In the genomic region with DNA sequence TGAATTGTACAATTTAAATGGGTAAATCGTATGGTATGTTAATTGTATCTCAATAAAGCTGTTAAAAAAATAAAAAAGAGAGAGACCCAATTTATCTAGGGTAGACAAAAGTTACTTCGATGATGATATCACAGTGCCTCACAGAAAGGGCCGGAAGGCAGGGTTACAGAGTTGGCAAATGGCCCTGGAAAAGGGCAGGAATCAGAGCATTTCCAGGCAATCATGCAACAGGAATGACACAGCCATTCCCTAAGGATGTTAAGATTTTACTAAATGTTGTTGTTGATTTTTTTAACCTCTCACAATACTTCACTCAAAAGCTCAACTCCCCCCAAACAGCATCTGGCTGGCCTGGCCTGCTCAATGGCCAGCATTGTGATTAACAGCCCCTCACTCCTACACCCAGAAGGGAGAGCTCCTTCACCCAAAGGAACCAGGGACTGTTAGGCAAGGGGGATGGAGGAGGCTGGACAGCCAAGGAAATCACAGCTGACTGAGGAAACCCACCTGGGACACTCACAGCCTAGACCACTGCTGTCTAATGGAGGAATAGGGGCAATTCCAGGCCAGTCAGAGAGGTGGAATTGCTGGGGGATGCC, we compare ENCODE assay signal across 9 cellular contexts. TPM values are rescaled to one million over a fixed set of nuclear protein-coding genes. Genes with fewer than 3 reads are reported as not detected.
DNase-seq lines count a peak whose midpoint lies in the region; FAIRE-seq and TF ChIP-seq lines count a peak whose summit lies in the region.
"Had no signal": no experiment of that assay in that cellular context is flagged by ENCODE, and none has a peak within 500 bp of the region (broad histone marks: within the 10 kb centered on the region; RNA-seq: fewer than 3 reads in every experiment).

No MANE protein-coding gene starts in this region.

- H3K9me3 ChIP-seq in AG04450 (ENCODE audit: control insufficient read depth, insufficient read depth, low read length) (no peaks in the 10 kb centered on the region; the same call in 1 of the 2 replicates), endothelial cell of umbilical vein (replicated peaks; ENCODE audit: control insufficient read depth, insufficient read depth, low read length) (no peaks in the 10 kb centered on the region), muscle layer of duodenum (ENCODE audit: control insufficient read depth in 1 of 2, low read length in 2 of 2) (no peaks in the 10 kb centered on the region)

- H3K4me2 ChIP-seq in endothelial cell of umbilical vein (ENCODE audit: insufficient read depth, low read length), result peak overlapping the region; percentile 54

- H3K27ac ChIP-seq in AG04450 (ENCODE audit: low read depth, low read length) (peak overlapping the region; percentile 66), endothelial cell of umbilical vein (ENCODE audit: insufficient read depth, low read depth, low read length) (peak overlapping the region; percentile 85), muscle layer of duodenum (ENCODE audit: low read length) (peak overlapping the region; percentile 19)

- no peak overlapping the region for H3K4me3 ChIP-seq in AG04450 (ENCODE audit: low read depth, low read length)
- H3K4me3 ChIP-seq in endothelial cell of umbilical vein (replicated peaks in 1 of 3; ENCODE audit: insufficient read depth in 1 of 3, low read depth in 1 of 3, low read length in 3 of 3), result no peak overlapping the region
- H3K4me3 ChIP-seq in muscle layer of duodenum (ENCODE audit: low read depth in 1 of 2, low read length in 2 of 2), result no peak overlapping the region

- H4K20me1 ChIP-seq in endothelial cell of umbilical vein (replicated peaks; ENCODE audit: control insufficient read depth, extremely low read depth, insufficient read depth, low read length), result no peaks in the 10 kb centered on the region

- peaks cover 63% of the 10 kb centered on the region for H3K4me1 ChIP-seq in endothelial cell of umbilical vein (ENCODE audit: control insufficient read depth, extremely low read depth, insufficient read depth, low read length)
- peaks cover 0 to 4% of the 10 kb centered on the region in 2 donors for H3K4me1 ChIP-seq in muscle layer of duodenum (ENCODE audit: control insufficient read depth in 1 of 2, insufficient read depth in 2 of 2, low read length in 2 of 2)

- no peaks in the 10 kb centered on the region for H3K27me3 ChIP-seq in AG04450 (ENCODE audit: control insufficient read depth, insufficient read depth, low read length)
- H3K27me3 ChIP-seq in endothelial cell of umbilical vein (ENCODE audit: control insufficient read depth in 2 of 2, insufficient read depth in 2 of 2, low read length in 2 of 2), result no peaks in the 10 kb centered on the region
- H3K27me3 ChIP-seq in muscle layer of duodenum (ENCODE audit: low read depth, low read length), result no peaks in the 10 kb centered on the region

- peak overlapping the region; percentile 6 for H3K9ac ChIP-seq in endothelial cell of umbilical vein (replicated peaks; ENCODE audit: extremely low read depth, insufficient read depth, low read length)

- H3K36me3 Mint-ChIP-seq in activated T-helper 1 cell treated with anti-CD3 and anti-CD28 coated beads, Interleukin-12 subunit alpha, Interleukin-12 subunit beta, Interleukin-2, Interleukin-4 antibody, amounts not matched to agents 30 ng/mL and 10 ng/mL and 1 ng/mL, durations not matched to agents 14 hours and 24 hours and 36 hours (ENCODE audit: low read depth), result peaks cover 31% of the 10 kb centered on the region

- intact Hi-C loops in endothelial cell of umbilical vein (cut with micrococcal nuclease), result loop anchor here (1.0 to 5.0 kb wide), 8 partner anchors 8 to 486 kb away; a partner anchor contains a TSS
- intact Hi-C loops in activated T-helper 1 cell treated with anti-CD3 and anti-CD28 coated beads, Interleukin-12 subunit alpha, Interleukin-12 subunit beta, Interleukin-2, Interleukin-4 antibody, amounts not matched to agents 30 ng/mL and 10 ng/mL and 1 ng/mL, durations not matched to agents 14 hours and 24 hours and 36 hours (cut with micrococcal nuclease), result no loop called here

- CTCF ChIA-PET in AG04450 (lab: Charles Lee), result no interaction called here
- CTCF ChIA-PET in endothelial cell of umbilical vein (lab: Charles Lee), result interaction anchor here (0.9 to 2.5 kb wide), 6 partner anchors 8 to 341 kb away, joined by 3 to 10 read pairs (median 4); no protein-coding TSS in a partner anchor

- H3K27ac Mint-ChIP-seq in activated T-helper 1 cell treated with anti-CD3 and anti-CD28 coated beads, Interleukin-12 subunit alpha, Interleukin-12 subunit beta, Interleukin-2, Interleukin-4 antibody, amounts not matched to agents 30 ng/mL and 10 ng/mL and 1 ng/mL, durations not matched to agents 14 hours and 24 hours and 36 hours, result no peak overlapping the region
- H3K27ac Mint-ChIP-seq: nephron had no signal

- TSS peak; percentile 34 for BruUV-seq in endothelial cell of umbilical vein (replicated peaks; lab: Mats Ljungman, UMichigan)

- no peak overlapping the region for H3K4me3 Mint-ChIP-seq in activated T-helper 1 cell treated with anti-CD3 and anti-CD28 coated beads, Interleukin-12 subunit alpha, Interleukin-12 subunit beta, Interleukin-2, Interleukin-4 antibody, amounts not matched to agents 30 ng/mL and 10 ng/mL and 1 ng/mL, durations not matched to agents 14 hours and 24 hours and 36 hours

- H3K9me3 Mint-ChIP-seq in activated T-helper 1 cell treated with anti-CD3 and anti-CD28 coated beads, Interleukin-12 subunit alpha, Interleukin-12 subunit beta, Interleukin-2, Interleukin-4 antibody, amounts not matched to agents 30 ng/mL and 10 ng/mL and 1 ng/mL, durations not matched to agents 14 hours and 24 hours and 36 hours, result no peaks in the 10 kb centered on the region
- H3K9me3 Mint-ChIP-seq: nephron had no signal

- no peaks in the 10 kb centered on the region for H3K27me3 Mint-ChIP-seq in activated T-helper 1 cell treated with anti-CD3 and anti-CD28 coated beads, Interleukin-12 subunit alpha, Interleukin-12 subunit beta, Interleukin-2, Interleukin-4 antibody, amounts not matched to agents 30 ng/mL and 10 ng/mL and 1 ng/mL, durations not matched to agents 14 hours and 24 hours and 36 hours (ENCODE audit: insufficient read depth)

- dilution Hi-C loops in endothelial cell of umbilical vein (cut with MboI; ENCODE audit: extremely low pct_ligation_motif_present, low sequenced_read_pairs), result no loop called here

- FAIRE-seq in endothelial cell of umbilical vein (lab: Jason Lieb, UNC), result peak; percentile 95

- H2AFZ ChIP-seq in endothelial cell of umbilical vein (ENCODE audit: low read depth, low read length), result no peak overlapping the region

- H3K36me3 ChIP-seq in endothelial cell of umbilical vein (ENCODE audit: control insufficient read depth in 2 of 2, extremely low read depth in 1 of 2, insufficient read depth in 2 of 2, low read length in 2 of 2) (no peaks in the 10 kb centered on the region), muscle layer of duodenum (ENCODE audit: control insufficient read depth in 1 of 2, insufficient read depth in 2 of 2, low read length in 2 of 2) (peaks cover 0 to 11% of the 10 kb centered on the region in 2 donors)

- DNase-seq in AG04450 (ENCODE audit: low read depth, low spot score) (no peak), HT1080 (ENCODE audit: low read depth) (peak; percentile 80), endothelial cell of umbilical vein (ENCODE audit: low read depth, low spot score) (peak; percentile 93), CD1c-positive myeloid dendritic cell (ENCODE audit: extremely low spot score) (no peak), 8988T (no peak)
- DNase-seq in stimulated activated CD4-positive, alpha-beta T cell treated with anti-CD3 and anti-CD28 coated beads, Interleukin-4, amount 100 ng/mL, for 1 hour, result no peak
- no peak for DNase-seq in activated T-helper 1 cell treated with anti-CD3 and anti-CD28 coated beads, Interleukin-12 subunit alpha, Interleukin-12 subunit beta, Interleukin-2, Interleukin-4 antibody, amounts not matched to agents 30 ng/mL and 10 ng/mL and 1 ng/mL, durations not matched to agents 14 hours and 24 hours and 36 hours (ENCODE audit: low spot score)

- peaks cover 52% of the 10 kb centered on the region for H3K4me1 Mint-ChIP-seq in activated T-helper 1 cell treated with anti-CD3 and anti-CD28 coated beads, Interleukin-12 subunit alpha, Interleukin-12 subunit beta, Interleukin-2, Interleukin-4 antibody, amounts not matched to agents 30 ng/mL and 10 ng/mL and 1 ng/mL, durations not matched to agents 14 hours and 24 hours and 36 hours (ENCODE audit: low read depth)
- H3K4me1 Mint-ChIP-seq: nephron had no signal

- POLR2A ChIA-PET in AG04450 (lab: Yijun Ruan, JAX) (no interaction called here), endothelial cell of umbilical vein (lab: Charles Lee) (interaction anchor here (0.5 kb wide), 1 partner anchor 487 kb away, joined by 7 read pairs; no protein-coding TSS in a partner anchor)

- H3K9me1 ChIP-seq in endothelial cell of umbilical vein (replicated peaks; ENCODE audit: control insufficient read depth, extremely low read depth, insufficient read depth, low read length), result no peaks in the 10 kb centered on the region

- TF ChIP-seq CTCF in AG04450 (IDR thresholded peaks at IDR 0.05; ENCODE audit: low read depth, low read length) (no peak), endothelial cell of umbilical vein (IDR thresholded peaks at IDR 0.05; ENCODE audit: extremely low read depth in 1 of 2, insufficient read depth in 1 of 2, low read depth in 1 of 2, low read length in 2 of 2) (no peak)

- H3K79me2 ChIP-seq in endothelial cell of umbilical vein (ENCODE audit: control insufficient read depth, insufficient read depth, low read length), result no peaks in the 10 kb centered on the region

- TF ChIP-seq POLR2A in endothelial cell of umbilical vein (IDR thresholded peaks at IDR 0.05; ENCODE audit: low read depth, low read length), result no peak

RNA-seq across cellular contexts. Expression of a gene that starts 7.7 kb away (rescaled TPM):
- polyA plus RNA-seq in AG04450 (2011; rRNA removed) (60.1 and 71.2 TPM in 2 replicates), endothelial cell of umbilical vein (24.2 and 33.7 TPM in 2 replicates)
- 47.9 and 55.0 TPM in 2 replicates for polyA minus RNA-seq in AG04450 (2011; rRNA and poly(A)+ RNA removed)
- total RNA-seq in HT1080 (2014; rRNA removed; shearing (Covaris generic)), result 60.3 and 71.5 TPM in 2 replicates
- 107 and 111 TPM in 2 replicates for polyA plus RNA-seq in HT1080 (2015; cell fraction: cytosol; rRNA removed)
- polyA plus RNA-seq in HT1080 (2015; cell fraction: nucleus; rRNA removed), result 119 and 123 TPM in 2 replicates
- 90.6 and 108 TPM in 2 replicates for total RNA-seq in endothelial cell of umbilical vein
- 61.2 and 63.7 TPM in 2 replicates for polyA plus RNA-seq in endothelial cell of umbilical vein (2011; cell fraction: cytosol; rRNA removed)
- polyA plus RNA-seq in endothelial cell of umbilical vein (2011; cell fraction: nucleus; rRNA removed), result 109 and 143 TPM in 2 replicates
- 125 and 163 TPM in 2 replicates for polyA plus RNA-seq in endothelial cell of umbilical vein (2012)
- polyA minus RNA-seq in endothelial cell of umbilical vein, result 61.4 and 63.8 TPM in 2 replicates
- polyA minus RNA-seq in endothelial cell of umbilical vein (2011; cell fraction: cytosol; rRNA and poly(A)+ RNA removed), result 13.2 TPM
- 156 and 181 TPM in 2 replicates for polyA minus RNA-seq in endothelial cell of umbilical vein (2011; cell fraction: nucleus; rRNA and poly(A)+ RNA removed)
- total RNA-seq in activated T-helper 1 cell treated with anti-CD3 and anti-CD28 coated beads, Interleukin-12 subunit alpha, Interleukin-12 subunit beta, Interleukin-2, Interleukin-4 antibody, amounts not matched to agents 30 ng/mL and 10 ng/mL and 1 ng/mL, durations not matched to agents 14 hours and 24 hours and 36 hours, result 161 and 171 TPM in 2 replicates

Comparison
In these comparisons a context has a peak if more than half of its experiments do, and no peak if none do; other contexts are left out.
1. DNase-seq: peak in HT1080 (single experiment) and endothelial cell of umbilical vein (single experiment); none in AG04450 (single experiment), CD1c-positive myeloid dendritic cell (single experiment), stimulated activated CD4-positive, alpha-beta T cell treated with anti-CD3 and anti-CD28 coated beads, Interleukin-4, amount 100 ng/mL, for 1 hour (single experiment), 8988T (single experiment) and activated T-helper 1 cell treated with anti-CD3 and anti-CD28 coated beads, Interleukin-12 subunit alpha, Interleukin-12 subunit beta, Interleukin-2, Interleukin-4 antibody, amounts not matched to agents 30 ng/mL and 10 ng/mL and 1 ng/mL, durations not matched to agents 14 hours and 24 hours and 36 hours (single experiment).
2. H3K27ac ChIP-seq: peak in every context shown above with its lines; median percentile 85 in endothelial cell of umbilical vein; 66 in AG04450; 19 in muscle layer of duodenum.